ENCODE assay signal across 14 cellular contexts in genomic region chr7:90188281-90188680, GRCh38. TPM values are rescaled to one million over a fixed set of nuclear protein-coding genes. Genes with fewer than 3 reads are reported as not detected.
DNase-seq lines count a peak whose midpoint lies in the region; ATAC-seq and TF ChIP-seq lines count a peak whose summit lies in the region.
"Had no signal": no experiment of that assay in that cellular context is flagged by ENCODE, and none has a peak within 500 bp of the region (broad histone marks: within the 10 kb centered on the region; RNA-seq: fewer than 3 reads in every experiment).

No MANE protein-coding gene starts in this region.

- TF ChIP-seq CTCF in VCaP (conservative IDR thresholded peaks at IDR 0.05) (no peak), GM13977 (IDR thresholded peaks at IDR 0.05; ENCODE audit: extremely low read depth, insufficient read depth, missing control alignments) (no peak), endothelial cell (IDR thresholded peaks at IDR 0.05; ENCODE audit: unreplicated experiment) (no peak)

- no peaks in the 10 kb centered on the region for H3K36me3 Mint-ChIP-seq in endothelial cell (ENCODE audit: low read depth, unreplicated experiment)
- H3K36me3 Mint-ChIP-seq: IgD-negative memory B cell had no signal

- no peaks in the 10 kb centered on the region for H3K9me3 Mint-ChIP-seq in endothelial cell (ENCODE audit: unreplicated experiment)

- in situ Hi-C loops in GM13977 (cut with MboI; ENCODE audit: low pct_unique_long_range_greater_than_20kb, low sequenced_read_pairs, unreplicated experiment), result no loop called here

- no peak overlapping the region for H3K27ac Mint-ChIP-seq in endothelial cell (ENCODE audit: unreplicated experiment)
- H3K27ac Mint-ChIP-seq: naive thymus-derived CD4-positive, alpha-beta T cell had no signal

- no peaks in the 10 kb centered on the region for H3K4me1 Mint-ChIP-seq in endothelial cell (ENCODE audit: unreplicated experiment)
- H3K4me1 Mint-ChIP-seq: naive thymus-derived CD4-positive, alpha-beta T cell had no signal

- DNase-seq in HK-2 (ENCODE audit: unreplicated experiment) (no peak), DMS153 (lab: John Stamatoyannopoulos, UW) (no peak), GM13977 (ENCODE audit: low spot score) (no peak), endothelial cell (ENCODE audit: low spot score) (no peak)
- DNase-seq: activated gamma-delta T cell; hypothalamus; naive thymus-derived CD4-positive, alpha-beta T cell; NCI-H524 had no signal

- peaks cover 2% of the 10 kb centered on the region for H3K27me3 Mint-ChIP-seq in endothelial cell (ENCODE audit: unreplicated experiment)
- H3K27me3 Mint-ChIP-seq: IgD-negative memory B cell had no signal

- ATAC-seq in GM18508 (IDR thresholded peaks at IDR 0.05; ENCODE audit: insufficient read depth, unreplicated experiment), result peak; percentile 93
- peak; percentile 78 for ATAC-seq in GM21526 (IDR thresholded peaks at IDR 0.05; ENCODE audit: low FRiP score, unreplicated experiment)
- ATAC-seq in HG03108 (IDR thresholded peaks at IDR 0.05; ENCODE audit: unreplicated experiment), result peak; percentile 92
- ATAC-seq: naive thymus-derived CD4-positive, alpha-beta T cell had no signal

- peak overlapping the region; percentile 70 for H3K27ac ChIP-seq in VCaP
- H3K27ac ChIP-seq: coronary artery had no signal

- H3K4me3 Mint-ChIP-seq in endothelial cell (ENCODE audit: unreplicated experiment), result no peak overlapping the region
- H3K4me3 Mint-ChIP-seq: naive thymus-derived CD4-positive, alpha-beta T cell had no signal

RNA-seq across cellular contexts. Expression of gene STEAP2, which starts 23.3 kb away (rescaled TPM):
- 0.49 TPM for total RNA-seq in endothelial cell (ENCODE audit: unreplicated experiment)

RNA-seq across cellular contexts. Expression of gene STEAP1, which starts 34.0 kb away (rescaled TPM):
- 1.0 TPM for total RNA-seq in endothelial cell (ENCODE audit: unreplicated experiment)

RNA-seq across cellular contexts. Expression of gene CFAP69, which starts 56.7 kb away (rescaled TPM):
- total RNA-seq in endothelial cell (ENCODE audit: unreplicated experiment), result 1.8 TPM
